In the genomic region with DNA sequence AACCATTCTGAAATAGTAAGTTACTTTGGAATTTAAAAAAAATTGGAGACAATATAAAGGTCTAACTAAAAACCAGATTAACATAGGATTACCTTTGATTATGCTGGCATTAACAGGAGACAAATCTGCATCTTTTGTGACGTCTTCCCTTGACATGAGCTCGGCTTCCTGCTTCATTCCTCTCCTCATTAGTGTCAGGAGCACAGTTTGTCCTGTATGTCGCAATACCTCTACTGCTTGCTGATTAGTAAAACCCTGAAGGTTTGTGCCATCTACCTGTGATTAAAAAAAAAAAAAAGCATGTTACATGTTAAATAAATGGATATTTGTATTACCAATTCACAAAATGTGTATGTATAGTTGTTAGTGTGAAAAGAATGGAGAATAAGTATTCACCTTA, we compare ENCODE assay signal across 22 cellular contexts.
"Had no signal": no experiment of that assay in that cellular context is flagged by ENCODE, and none has a peak within 500 bp of the region (broad histone marks: within the 10 kb centered on the region; RNA-seq: fewer than 3 reads in every experiment).

No MANE protein-coding gene starts in this region.

- H3K9me3 Mint-ChIP-seq: neural crest cell had no signal

- H3K27ac ChIP-seq: ascending aorta, left lung, right atrium auricular region, tibial nerve, WERI-Rb-1 had no signal

- H3K4me3 Mint-ChIP-seq: activated T-cell treated with anti-CD3 and anti-CD28 coated beads, Interleukin-2, amount 50 U/mL, for 72 hours; naive B cell; neural crest cell had no signal

- ATAC-seq: activated T-cell treated with anti-CD3 and anti-CD28 coated beads, Interleukin-2, amount 50 U/mL, for 72 hours; left lung; mucosa of descending colon had no signal

- H3K36me3 ChIP-seq: left lung, WERI-Rb-1 had no signal

- DNase-seq: activated CD4-positive, alpha-beta T cell treated with anti-CD3 and anti-CD28 coated beads for 1 hour; activated CD4-positive, alpha-beta T cell treated with anti-CD3 and anti-CD28 coated beads, Interleukin-2, amount 50 U/mL, for 4 hours; activated effector memory CD4-positive, alpha-beta T cell treated with anti-CD3 and anti-CD28 coated beads, Interleukin-2, amount 50 U/mL, for 16 hours; activated naive CD4-positive, alpha-beta T cell treated with anti-CD3 and anti-CD28 coated beads, Interleukin-2, amount 50 U/mL, for 16 hours; activated T-cell treated with anti-CD3 and anti-CD28 coated beads, Interleukin-2, amount 50 U/mL, for 72 hours; dermis blood vessel endothelial cell; effector memory CD4-positive, alpha-beta T cell; kidney; left lung; mammary epithelial cell; mucosa of descending colon; naive B cell; stimulated activated CD4-positive, alpha-beta T cell treated with anti-CD3 and anti-CD28 coated beads, Interleukin-2, amount 100 ng/mL, for 24 hours; stimulated activated naive CD4-positive, alpha-beta T cell treated with Interleukin-2 at 50 U/mL for 16 hours; substantia nigra; T-helper 2 cell; WERI-Rb-1 had no signal

- H3K27me3 ChIP-seq: ascending aorta, left lung, right atrium auricular region, tibial nerve had no signal

- H3K9me3 ChIP-seq: ascending aorta, left lung, mucosa of descending colon, right atrium auricular region, tibial nerve had no signal

- H3K36me3 Mint-ChIP-seq: naive B cell had no signal

- H3K4me1 ChIP-seq: ascending aorta, left lung, tibial nerve had no signal

- H3K4me3 ChIP-seq: ascending aorta, left lung, mucosa of descending colon, right atrium auricular region, tibial nerve had no signal

- H3K27ac Mint-ChIP-seq: activated T-cell treated with anti-CD3 and anti-CD28 coated beads, Interleukin-2, amount 50 U/mL, for 72 hours; progenitor cell of endocrine pancreas had no signal

- H3K27me3 Mint-ChIP-seq: naive B cell, progenitor cell of endocrine pancreas had no signal

- H3K4me1 Mint-ChIP-seq: naive B cell, neural crest cell had no signal
